In the genomic region with DNA sequence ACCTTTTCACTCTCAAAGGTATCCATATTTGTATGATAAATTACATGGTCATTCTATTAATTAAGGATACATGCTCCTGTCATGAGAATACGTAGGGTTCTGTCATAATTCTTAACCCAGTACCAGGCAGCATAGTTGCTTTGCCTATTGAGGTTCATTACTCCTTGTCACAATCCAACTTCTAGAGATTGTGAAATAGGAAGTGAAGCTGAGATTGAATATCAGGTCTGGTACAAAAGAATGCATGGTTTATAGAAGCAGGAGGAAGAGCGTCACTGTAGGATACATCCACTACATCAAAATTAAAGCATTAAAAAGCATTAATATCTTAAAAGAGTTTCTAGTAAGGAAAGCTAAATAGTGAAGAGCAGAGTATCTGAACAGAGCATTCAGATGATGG, we compare ENCODE assay signal across 26 cellular contexts.
DNase-seq lines count a peak whose midpoint lies in the region; ATAC-seq, FAIRE-seq and TF ChIP-seq lines count a peak whose summit lies in the region.
"Had no signal": no experiment of that assay in that cellular context is flagged by ENCODE, and none has a peak within 500 bp of the region (broad histone marks: within the 10 kb centered on the region; RNA-seq: fewer than 3 reads in every experiment).

No MANE protein-coding gene starts in this region.

- 18% methylated on average over 2 of the region's 2 CpGs for WGBS in HepG2 (ENCODE audit: low lambda C conversion rate)
- 50% methylated on average over 2 of the region's 2 CpGs for WGBS in right lobe of liver (ENCODE audit: insufficient coverage, low coverage, low lambda C conversion rate, missing lambda C conversion rate)

- H2AFZ ChIP-seq in HepG2 (ENCODE audit: low read length) (no peak overlapping the region), astrocyte (ENCODE audit: low read depth, low read length) (no peak overlapping the region)
- H2AFZ ChIP-seq: GM23248 had no signal

- CTCF ChIA-PET in HepG2 (lab: Yijun Ruan, JAX; ENCODE audit: low intra/inter-chr PET ratio, low total read pairs): no interaction called here

- H3K27ac ChIP-seq in HepG2 (ENCODE audit: extremely low read length, insufficient read depth, low read length) (no peak overlapping the region), right lobe of liver (no peak overlapping the region), astrocyte (ENCODE audit: low read depth, low read length) (no peak overlapping the region), WERI-Rb-1 (no peak overlapping the region)
- H3K27ac ChIP-seq: A549; BLaER1 treated with 17β-estradiol and CSF1 and Interleukin-3, amounts not matched to agents 10 nM and 100 nM; GM23248 had no signal

- H3K27me3 ChIP-seq in HepG2 (ENCODE audit: control insufficient read depth in 1 of 2, insufficient read depth in 2 of 2, low read length in 2 of 2): no peaks in the 10 kb centered on the region
- no peaks in the 10 kb centered on the region for H3K27me3 ChIP-seq in right lobe of liver
- H3K27me3 ChIP-seq in astrocyte (ENCODE audit: insufficient read depth, low read length): no peaks in the 10 kb centered on the region
- no peaks in the 10 kb centered on the region for H3K27me3 ChIP-seq in WERI-Rb-1 (ENCODE audit: insufficient read depth, low read depth, severe bottlenecking)
- H3K27me3 ChIP-seq: BE2C; BLaER1 treated with 17β-estradiol and CSF1 and Interleukin-3, amounts not matched to agents 10 nM and 100 nM had no signal

- no peak overlapping the region for H3K4me3 Mint-ChIP-seq in astrocyte (ENCODE audit: unreplicated experiment)
- H3K4me3 Mint-ChIP-seq in nephron progenitor cell: no peak overlapping the region
- H3K4me3 Mint-ChIP-seq: CD14-positive monocyte; CD4-positive, alpha-beta T cell; CD8-positive, alpha-beta memory T cell had no signal

- no peak for TF ChIP-seq EP300 in HepG2 (IDR thresholded peaks at IDR 0.05; ENCODE audit: low read depth in 2 of 2, low read length in 2 of 2)
- TF ChIP-seq EP300 in HepG2 (CRISPR knock-in tag; IDR thresholded peaks at IDR 0.05; ENCODE audit: borderline replicate concordance): no peak

- H3K36me3 Mint-ChIP-seq in astrocyte (ENCODE audit: low read depth, unreplicated experiment) (no peaks in the 10 kb centered on the region), nephron progenitor cell (ENCODE audit: low read depth) (no peaks in the 10 kb centered on the region)
- H3K36me3 Mint-ChIP-seq in activated naive CD4-positive, alpha-beta T cell treated with anti-CD3 and anti-CD28 coated beads, Interleukin-2, amount 50 U/mL, for 72 hours: no peaks in the 10 kb centered on the region
- H3K36me3 Mint-ChIP-seq: CD14-positive monocyte; CD8-positive, alpha-beta memory T cell had no signal

- H3K79me2 ChIP-seq in HepG2 (ENCODE audit: insufficient read depth, low read length) (no peaks in the 10 kb centered on the region), astrocyte (ENCODE audit: insufficient read depth, low read length) (no peaks in the 10 kb centered on the region)

- BruUV-seq in HepG2 (replicated peaks; lab: Mats Ljungman, UMichigan): no TSS peak

- H3K4me1 ChIP-seq in HepG2 (ENCODE audit: insufficient read depth, low read length) (no peaks in the 10 kb centered on the region), right lobe of liver (no peaks in the 10 kb centered on the region), astrocyte (ENCODE audit: insufficient read depth, low read length) (peaks cover 23% of the 10 kb centered on the region)
- H3K4me1 ChIP-seq: A549, BE2C had no signal

- DNase-seq in HepG2 (ENCODE audit: low spot score): no peak
- no peak for DNase-seq in right lobe of liver
- peak; percentile 47 for DNase-seq in astrocyte (ENCODE audit: low read depth)
- DNase-seq in iris pigment epithelial cell (ENCODE audit: low read depth): peak; percentile 74
- no peak for DNase-seq in nephron progenitor cell
- DNase-seq in WERI-Rb-1: no peak
- DNase-seq in activated naive CD4-positive, alpha-beta T cell treated with anti-CD3 and anti-CD28 coated beads, Interleukin-2, amount 50 U/mL, for 72 hours (ENCODE audit: low spot score in 2 of 2): no peak
- DNase-seq: 8988T; ACHN; AML-193; BE2C; Calu3; CD4-positive, alpha-beta T cell; CD8-positive, alpha-beta memory T cell; DMS53; DMS79 treated with DMSO at 0.1 percent for 48 hours; GF-D8; GM23248; H7; HCEC 1CT had no signal

- H4K20me1 ChIP-seq in HepG2 (ENCODE audit: insufficient read depth, low read length) (no peaks in the 10 kb centered on the region), astrocyte (ENCODE audit: insufficient read depth, low read length) (no peaks in the 10 kb centered on the region)
- H4K20me1 ChIP-seq: BLaER1 treated with 17β-estradiol and CSF1 and Interleukin-3, amounts not matched to agents 10 nM and 100 nM had no signal

- H3K9me3 ChIP-seq in HepG2 (ENCODE audit: low read length): no peaks in the 10 kb centered on the region; the same call in 1 of the 2 replicates
- H3K9me3 ChIP-seq in right lobe of liver: no peaks in the 10 kb centered on the region
- H3K9me3 ChIP-seq in astrocyte (ENCODE audit: insufficient read depth, low read depth, low read length): no peaks in the 10 kb centered on the region
- H3K9me3 ChIP-seq in WERI-Rb-1 (ENCODE audit: severe bottlenecking): no peaks in the 10 kb centered on the region
- H3K9me3 ChIP-seq: A549; BE2C; BLaER1 treated with 17β-estradiol and CSF1 and Interleukin-3, amounts not matched to agents 10 nM and 100 nM had no signal

- FAIRE-seq in HepG2 (lab: Jason Lieb, UNC) (no peak), astrocyte (lab: Jason Lieb, UNC) (no peak)
- FAIRE-seq: A549, GM12891, GM18507, H1 had no signal

- intact Hi-C loops in HepG2 (cut with micrococcal nuclease; ENCODE audit: unreplicated experiment) (no loop called here), right lobe of liver (cut with DNase I) (no loop called here)

- TF ChIP-seq CTCF in HepG2 (CRISPR knock-in tag; IDR thresholded peaks at IDR 0.05) (no peak), right lobe of liver (IDR thresholded peaks at IDR 0.05) (no peak), astrocyte (IDR thresholded peaks at IDR 0.05; ENCODE audit: insufficient read depth, low read depth, low read length) (no peak), nephron progenitor cell (IDR thresholded peaks at IDR 0.05) (no peak), WERI-Rb-1 (IDR thresholded peaks at IDR 0.05; ENCODE audit: low read depth, low read length) (no peak)

- ATAC-seq in HepG2: no peak
- ATAC-seq in right lobe of liver: no peak
- no peak for ATAC-seq in activated naive CD4-positive, alpha-beta T cell treated with anti-CD3 and anti-CD28 coated beads, Interleukin-2, amount 50 U/mL, for 72 hours
- ATAC-seq: A549 had no signal

- H3K4me1 Mint-ChIP-seq in astrocyte (ENCODE audit: low read depth, unreplicated experiment) (peaks cover 31% of the 10 kb centered on the region), nephron progenitor cell (no peaks in the 10 kb centered on the region)
- H3K4me1 Mint-ChIP-seq: CD14-positive monocyte; CD8-positive, alpha-beta memory T cell had no signal

- H3K27me3 Mint-ChIP-seq in astrocyte (ENCODE audit: low read depth, unreplicated experiment) (no peaks in the 10 kb centered on the region), nephron progenitor cell (ENCODE audit: low read depth, poor library complexity) (peaks cover 4% of the 10 kb centered on the region)
- H3K27me3 Mint-ChIP-seq: CD8-positive, alpha-beta memory T cell had no signal

- no peak overlapping the region for H3K27ac Mint-ChIP-seq in astrocyte (ENCODE audit: unreplicated experiment)
- H3K27ac Mint-ChIP-seq in nephron progenitor cell: no peak overlapping the region
- H3K27ac Mint-ChIP-seq in activated naive CD4-positive, alpha-beta T cell treated with anti-CD3 and anti-CD28 coated beads, Interleukin-2, amount 50 U/mL, for 72 hours: no peak overlapping the region
- H3K27ac Mint-ChIP-seq: CD14-positive monocyte; CD4-positive, alpha-beta T cell; CD8-positive, alpha-beta memory T cell had no signal

- H3K4me2 ChIP-seq in HepG2 (ENCODE audit: low read depth, low read length): no peak overlapping the region
- H3K4me2 ChIP-seq in astrocyte (ENCODE audit: low read length): no peak overlapping the region
- H3K4me2 ChIP-seq: A549; BLaER1 treated with 17β-estradiol and CSF1 and Interleukin-3, amounts not matched to agents 10 nM and 100 nM had no signal

- TF ChIP-seq POLR2A in HepG2 (IDR thresholded peaks at IDR 0.05; ENCODE audit: insufficient read depth in 1 of 2, low read depth in 2 of 2, low read length in 2 of 2): no peak
- no peak for TF ChIP-seq POLR2A in right lobe of liver (IDR thresholded peaks at IDR 0.05)

- H3K9me3 Mint-ChIP-seq in astrocyte (ENCODE audit: unreplicated experiment) (no peaks in the 10 kb centered on the region), nephron progenitor cell (no peaks in the 10 kb centered on the region)
- peaks cover 0 to 4% of the 10 kb centered on the region in 2 donors for H3K9me3 Mint-ChIP-seq in activated naive CD4-positive, alpha-beta T cell treated with anti-CD3 and anti-CD28 coated beads, Interleukin-2, amount 50 U/mL, for 72 hours
- H3K9me3 Mint-ChIP-seq: CD4-positive, alpha-beta T cell; CD8-positive, alpha-beta memory T cell had no signal

- H3K36me3 ChIP-seq in HepG2 (replicated peaks in 1 of 2; ENCODE audit: control insufficient read depth in 1 of 2, insufficient read depth in 2 of 2, low read length in 2 of 2) (no peaks in the 10 kb centered on the region), right lobe of liver (no peaks in the 10 kb centered on the region), astrocyte (ENCODE audit: insufficient read depth, low read length) (no peaks in the 10 kb centered on the region), WERI-Rb-1 (no peaks in the 10 kb centered on the region)
- H3K36me3 ChIP-seq: BE2C; BLaER1 treated with 17β-estradiol and CSF1 and Interleukin-3, amounts not matched to agents 10 nM and 100 nM had no signal

- no peak for TF ChIP-seq RAD21 in HepG2 (CRISPR knock-in tag; IDR thresholded peaks at IDR 0.05)

- in situ Hi-C loops in HepG2 (cut with HindIII; ENCODE audit: extremely low pct_ligation_motif_present, low pct_unique_long_range_greater_than_20kb): no loop called here

- POLR2A ChIA-PET in HepG2 (lab: Yijun Ruan, JAX): no interaction called here

- H3K4me3 ChIP-seq in HepG2 (replicated peaks in 1 of 3; ENCODE audit: insufficient read depth in 1 of 3, low read depth in 2 of 3, low read length in 3 of 3): no peak overlapping the region
- H3K4me3 ChIP-seq in right lobe of liver: no peak overlapping the region
- H3K4me3 ChIP-seq in astrocyte (ENCODE audit: insufficient read depth, low read depth, low read length): no peak overlapping the region
- no peak overlapping the region for H3K4me3 ChIP-seq in WERI-Rb-1 (ENCODE audit: low read depth, low read length)
- H3K4me3 ChIP-seq: A549; BLaER1 treated with 17β-estradiol and CSF1 and Interleukin-3, amounts not matched to agents 10 nM and 100 nM; GM23248 had no signal

- H3K9ac ChIP-seq in HepG2 (ENCODE audit: insufficient read depth, low read depth, low read length): no peak overlapping the region
- H3K9ac ChIP-seq in astrocyte (ENCODE audit: low read length): no peak overlapping the region
- H3K9ac ChIP-seq: BLaER1 treated with 17β-estradiol and CSF1 and Interleukin-3, amounts not matched to agents 10 nM and 100 nM; GM23248 had no signal

TF ChIP-seq in HepG2, 621 proteins besides CTCF, POLR2A, EP300 and RAD21:
- TF ChIP-seq SRSF9 (IDR thresholded peaks at IDR 0.05; ENCODE audit: borderline replicate concordance, insufficient read depth, low read depth, low read length, poor library complexity, severe bottlenecking) (no peak), CEBPB (IDR thresholded peaks at IDR 0.05; ENCODE audit: borderline replicate concordance, low read depth, low read length) (0 out of 2 replicates have a peak, but pooled peaks have one; percentile 14)

Comparison
In these comparisons a context has a peak if more than half of its experiments do, and no peak if none do; other contexts are left out.
1. DNase-seq: peak in astrocyte (single experiment) and iris pigment epithelial cell (single experiment); none in HepG2 (single experiment), right lobe of liver (0 of 3), nephron progenitor cell (single experiment), WERI-Rb-1 (single experiment) and activated naive CD4-positive, alpha-beta T cell treated with anti-CD3 and anti-CD28 coated beads, Interleukin-2, amount 50 U/mL, for 72 hours (0 of 2).